In genomic region chr17:67381925-67382257, GRCh38 we compare ENCODE assay signal across 16 cellular contexts. TPM values are rescaled to one million over a fixed set of nuclear protein-coding genes. Genes with fewer than 3 reads are reported as not detected.
DNase-seq lines count a peak whose midpoint lies in the region; ATAC-seq, FAIRE-seq and TF ChIP-seq lines count a peak whose summit lies in the region.
"Had no signal": no experiment of that assay in that cellular context is flagged by ENCODE, and none has a peak within 500 bp of the region (broad histone marks: within the 10 kb centered on the region; RNA-seq: fewer than 3 reads in every experiment).

No MANE protein-coding gene starts in this region.

- peaks cover 58% of the 10 kb centered on the region for H3K4me1 Mint-ChIP-seq in CD4-positive, alpha-beta T cell (ENCODE audit: low read depth)

- no peak overlapping the region for H3K4me3 ChIP-seq in A549
- H3K4me3 ChIP-seq in GM12878 = peak overlapping the region; percentile 1; the same call in 1 of the 2 replicates
- H3K4me3 ChIP-seq in HepG2 (replicated peaks in 1 of 3; ENCODE audit: insufficient read depth in 1 of 3, low read depth in 2 of 3, low read length in 3 of 3) = no peak overlapping the region

- intact Hi-C loops in CD4-positive, alpha-beta T cell (cut with DNase I, micrococcal nuclease) = loop anchor here in 1 of 2 experiments (5.0 kb wide), 1 partner anchor 55 kb away; no protein-coding TSS in a partner anchor
- intact Hi-C loops in GM12878 (cut with micrococcal nuclease; ENCODE audit: unreplicated experiment) (no loop called here), HepG2 (cut with micrococcal nuclease; ENCODE audit: unreplicated experiment) (no loop called here)

- TF ChIP-seq CTCF in A549 (IDR thresholded peaks at IDR 0.05) (no peak), GM12878 (IDR thresholded peaks at IDR 0.05 in 2 of 3, conservative IDR thresholded peaks at IDR 0.05 in 1 of 3; ENCODE audit: control insufficient read depth in 2 of 3, extremely low read depth in 1 of 3, insufficient read depth in 1 of 3, low read depth in 3 of 3, low read length in 3 of 3) (no peak), HepG2 (CRISPR knock-in tag; IDR thresholded peaks at IDR 0.05) (no peak)
- TF ChIP-seq CTCF in CD4-positive, alpha-beta T cell (IDR thresholded peaks at IDR 0.05) = no peak

- H2AFZ ChIP-seq in GM12878 (ENCODE audit: control insufficient read depth, low read depth, low read length) (no peak overlapping the region; the same call in 1 of the 2 replicates), HepG2 (ENCODE audit: low read length) (no peak overlapping the region)

- H3K4me1 ChIP-seq in A549 (peaks cover 3% of the 10 kb centered on the region; the same call in 1 of the 3 replicates), GM12878 (ENCODE audit: control insufficient read depth, insufficient read depth, low read length) (no peaks in the 10 kb centered on the region; the same call in 1 of the 2 replicates), HepG2 (ENCODE audit: insufficient read depth, low read length) (peaks cover 20% of the 10 kb centered on the region)

- H3K9me3 ChIP-seq in A549 (no peaks in the 10 kb centered on the region; the same call in 2 of the 3 replicates), GM12878 (replicated peaks; ENCODE audit: control insufficient read depth, insufficient read depth, low read length) (no peaks in the 10 kb centered on the region; the same call in 2 of the 3 replicates), HepG2 (ENCODE audit: low read length) (no peaks in the 10 kb centered on the region)
- no peaks in the 10 kb centered on the region for H3K9me3 ChIP-seq in CD4-positive, alpha-beta T cell (ENCODE audit: control insufficient read depth, low read length)

- in situ Hi-C loops in GM12878 (cut with MboI) (loop anchor here (10.0 kb wide), 1 partner anchor 83 kb away; no protein-coding TSS in a partner anchor), HepG2 (cut with HindIII; ENCODE audit: extremely low pct_ligation_motif_present, low pct_unique_long_range_greater_than_20kb) (no loop called here)

- BruUV-seq in GM12878 (replicated peaks; lab: Mats Ljungman, UMichigan) (no TSS peak), HepG2 (replicated peaks; lab: Mats Ljungman, UMichigan) (no TSS peak)

- H4K20me1 ChIP-seq in GM12878 (ENCODE audit: control insufficient read depth, insufficient read depth) (no peaks in the 10 kb centered on the region), HepG2 (ENCODE audit: insufficient read depth, low read length) (no peaks in the 10 kb centered on the region)

- peaks cover 0 to 5% of the 10 kb centered on the region in 2 experiments; a peak in 2 of 4 replicates for H3K36me3 ChIP-seq in GM12878 (ENCODE audit: control insufficient read depth in 2 of 2, insufficient read depth in 2 of 2, low read length in 1 of 2)
- no peaks in the 10 kb centered on the region for H3K36me3 ChIP-seq in HepG2 (replicated peaks in 1 of 2; ENCODE audit: control insufficient read depth in 1 of 2, insufficient read depth in 2 of 2, low read length in 2 of 2)

- WGBS in A549 (ENCODE audit: missing lambda C conversion rate) = 61% methylated on average over 1 of the region's 1 CpG
- 84% methylated on average over 1 of the region's 1 CpG for WGBS in GM12878 (ENCODE audit: insufficient coverage, insufficient replicate concordance, low lambda C conversion rate, missing lambda C conversion rate)
- 30% methylated on average over 1 of the region's 1 CpG for WGBS in HepG2 (ENCODE audit: low lambda C conversion rate)

- H3K36me3 Mint-ChIP-seq in CD4-positive, alpha-beta T cell (ENCODE audit: low read depth) = peaks cover 58% of the 10 kb centered on the region

- H3K27ac ChIP-seq in A549 (no peak overlapping the region), GM12878 (ENCODE audit: control insufficient read depth, insufficient read depth) (no peak overlapping the region), HepG2 (ENCODE audit: extremely low read length, insufficient read depth, low read length) (no peak overlapping the region)
- no peak overlapping the region for H3K27ac ChIP-seq in CD4-positive, alpha-beta T cell (ENCODE audit: low read depth, low read length)

- H3K4me3 Mint-ChIP-seq in CD4-positive, alpha-beta T cell = peak overlapping the region; percentile 72

- H3K4me2 ChIP-seq in A549 (no peak overlapping the region), GM12878 (ENCODE audit: control insufficient read depth, insufficient read depth) (peak overlapping the region; percentile 71), HepG2 (ENCODE audit: low read depth, low read length) (no peak overlapping the region)

- TF ChIP-seq POLR2A in A549 (IDR thresholded peaks at IDR 0.05; ENCODE audit: low read length) (no peak), GM12878 (IDR thresholded peaks at IDR 0.05; ENCODE audit: low read depth, low read length) (no peak), HepG2 (IDR thresholded peaks at IDR 0.05; ENCODE audit: insufficient read depth in 1 of 2, low read depth in 2 of 2, low read length in 2 of 2) (no peak)

- POLR2A ChIA-PET in A549 (lab: Yijun Ruan, JAX) = no interaction called here
- POLR2A ChIA-PET in CD4-positive, alpha-beta T cell (lab: Charles Lee) = interaction anchor here (1.3 to 1.9 kb wide), 3 partner anchors 9 to 93 kb away, joined by 4 to 11 read pairs (median 6); no protein-coding TSS in a partner anchor
- POLR2A ChIA-PET in GM12878 (lab: Charles Lee) = interaction anchor here (0.7 kb wide), 2 partner anchors 93 to 340 kb away, joined by 3 to 4 read pairs; no protein-coding TSS in a partner anchor
- POLR2A ChIA-PET in HepG2 (lab: Yijun Ruan, JAX) = interaction anchor here (1.0 kb wide), 1 partner anchor 94 kb away, joined by 3 read pairs; no protein-coding TSS in a partner anchor

- H3K27me3 ChIP-seq in CD4-positive, alpha-beta T cell (ENCODE audit: control insufficient read depth, insufficient read depth, low read length) = no peaks in the 10 kb centered on the region
- H3K27me3 ChIP-seq in GM12878 (replicated peaks in 1 of 2; ENCODE audit: control insufficient read depth in 2 of 2, insufficient read depth in 2 of 2, low read length in 1 of 2) (no peaks in the 10 kb centered on the region), HepG2 (ENCODE audit: control insufficient read depth in 1 of 2, insufficient read depth in 2 of 2, low read length in 2 of 2) (no peaks in the 10 kb centered on the region)

- CTCF ChIA-PET in A549 (lab: Yijun Ruan, JAX) (interaction anchor here (0.6 to 22.8 kb wide), 3 partner anchors 94 to 110 kb away, joined by 3 to 323 read pairs (median 3); no protein-coding TSS in a partner anchor), GM12878 (lab: Yijun Ruan, JAX) (interaction anchor here (0.7 to 19.8 kb wide), 4 partner anchors 95 to 247 kb away, joined by 3 to 291 read pairs (median 4); no protein-coding TSS in a partner anchor), HepG2 (lab: Yijun Ruan, JAX; ENCODE audit: low intra/inter-chr PET ratio, low total read pairs) (no interaction called here)
- CTCF ChIA-PET in CD4-positive, alpha-beta T cell (lab: Charles Lee) = interaction anchor here (1.0 to 10.5 kb wide), 2 partner anchors 65 to 94 kb away, joined by 4 to 187 read pairs; no protein-coding TSS in a partner anchor

- FAIRE-seq in A549 (lab: Jason Lieb, UNC) (no peak), GM12878 (lab: Jason Lieb, UNC) (no peak), HepG2 (lab: Jason Lieb, UNC) (no peak)
- FAIRE-seq: bronchial epithelial cell had no signal

- peak overlapping the region; percentile 75 for H3K27ac Mint-ChIP-seq in CD4-positive, alpha-beta T cell

- SMC1A ChIA-PET in GM12878 (lab: Charles Lee; ENCODE audit: uncharacterized antibody, unreplicated experiment) = interaction anchor here (0.8 to 6.2 kb wide), 5 partner anchors 74 to 224 kb away, joined by 3 to 100 read pairs (median 3); no protein-coding TSS in a partner anchor

- TF ChIP-seq RAD21 in A549 (conservative IDR thresholded peaks at IDR 0.05 in 1 of 2, IDR thresholded peaks at IDR 0.05 in 1 of 2) = no peak
- TF ChIP-seq RAD21 in GM12878 (IDR thresholded peaks at IDR 0.05; ENCODE audit: insufficient read depth, low read depth, low read length) = no peak
- TF ChIP-seq RAD21 in HepG2 (CRISPR knock-in tag; IDR thresholded peaks at IDR 0.05) = no peak

- DNase-seq in A549 (ENCODE audit: low read depth in 1 of 2, low spot score in 1 of 2) (no peak), GM12878 (ENCODE audit: low read depth, low spot score) (no peak), HepG2 (ENCODE audit: low spot score) (no peak), glomerular visceral epithelial cell (ENCODE audit: extremely low spot score) (no peak), retina (no peak), dermis blood vessel endothelial cell (no peak)
- no peak for DNase-seq in CD4-positive, alpha-beta T cell
- no peak for DNase-seq in NK-92 treated with Interleukin-12 subunit alpha and Interleukin-12 subunit beta, amount 100 ng/mL, for 24 hours (lab: John Stamatoyannopoulos, UW)
- DNase-seq: KG1, left ventricle myocardium superior, NCI-H1092, NCI-H2029 treated with DMSO at 0.1 percent for 48 hours, NCI-H510A had no signal

- TF ChIP-seq EP300 in A549 (IDR thresholded peaks at IDR 0.05) = no peak
- TF ChIP-seq EP300 in GM12878 (IDR thresholded peaks at IDR 0.05; ENCODE audit: borderline replicate concordance in 1 of 2, control insufficient read depth in 1 of 2, low read depth in 2 of 2, low read length in 2 of 2) = no peak
- no peak for TF ChIP-seq EP300 in HepG2 (IDR thresholded peaks at IDR 0.05; ENCODE audit: low read depth in 2 of 2, low read length in 2 of 2)
- TF ChIP-seq EP300 in HepG2 (CRISPR knock-in tag; IDR thresholded peaks at IDR 0.05; ENCODE audit: borderline replicate concordance) = no peak

- H3K9me3 Mint-ChIP-seq in CD4-positive, alpha-beta T cell = no peaks in the 10 kb centered on the region

- H3K9ac ChIP-seq in GM12878 (ENCODE audit: control insufficient read depth, insufficient read depth, low read length) = no peak overlapping the region
- H3K9ac ChIP-seq in HepG2 (ENCODE audit: insufficient read depth, low read depth, low read length) = no peak overlapping the region

- H3K27me3 Mint-ChIP-seq in CD4-positive, alpha-beta T cell = no peaks in the 10 kb centered on the region

- ATAC-seq in A549 (no peak), GM12878 (no peak), HepG2 (no peak)
- ATAC-seq in CD4-positive, alpha-beta T cell (ENCODE audit: poor library complexity) = no peak
- ATAC-seq: esophagus mucosa, left ventricle myocardium superior, Right ventricle myocardium inferior had no signal

- RAD21 ChIA-PET in GM12878 (lab: Charles Lee; ENCODE audit: unreplicated experiment) = interaction anchor here (1.0 to 1.8 kb wide), 3 partner anchors 94 to 335 kb away, joined by 3 to 6 read pairs (median 6); partner anchors contain the start of gene NOL11

- peaks cover 77% of the 10 kb centered on the region for H3K79me2 ChIP-seq in GM12878 (ENCODE audit: control insufficient read depth, insufficient read depth, low read length)
- no peaks in the 10 kb centered on the region for H3K79me2 ChIP-seq in HepG2 (ENCODE audit: insufficient read depth, low read length)

RNA-seq across cellular contexts. Expression of gene PITPNC1, which starts 4.8 kb away (rescaled TPM):
- polyA plus RNA-seq in A549 (2011; rRNA removed) = 10.8 and 11.2 TPM in 2 replicates
- 2.4 and 3.1 TPM in 2 replicates for polyA plus RNA-seq in A549 (2012; cell fraction: cytosol; rRNA removed)
- 1.2 and 1.5 TPM in 2 replicates for polyA plus RNA-seq in A549 (2012; cell fraction: nucleus; rRNA removed)
- polyA plus RNA-seq in A549 (2017; fragmentation: RNase III; extraction: RNeasy Plus Mini Kit Qiagen cat#74134 plus additional on column Dnase treatment) = 3.1 to 3.9 TPM (median 3.7 TPM) in 3 replicates
- polyA minus RNA-seq in A549 (2011; rRNA and poly(A)+ RNA removed) = 5.5 and 10.7 TPM in 2 replicates
- 10 to 100 TPM; 80.2 to 83.4 TPM for total RNA-seq in CD4-positive, alpha-beta T cell
- total RNA-seq in GM12878 (2013; cell fraction: nucleolus; rRNA removed) = 66.8 and 74.2 TPM in 2 replicates
- 29.3 and 36.0 TPM in 2 replicates for total RNA-seq in GM12878 (2014; rRNA removed)
- 56.0 and 59.8 TPM in 2 replicates for total RNA-seq in GM12878 (2014; rRNA removed; fragmentation: Illumina TruSeq; extraction: Trizol)
- 57.1 and 62.4 TPM in 2 replicates for total RNA-seq in GM12878 (2021)
- polyA plus RNA-seq in GM12878 (2011; ENCODE audit: low read depth) = 31.7 TPM
- polyA plus RNA-seq in GM12878 (2011; rRNA removed) = 56.1 and 71.0 TPM in 2 replicates
- 33.6 and 48.4 TPM in 2 replicates for polyA plus RNA-seq in GM12878 (2011; cell fraction: cytosol; rRNA removed)
- polyA plus RNA-seq in GM12878 (2011; cell fraction: nucleus; rRNA removed) = 20.8 and 26.9 TPM in 2 replicates
- 44.8 and 50.5 TPM in 2 replicates for polyA plus RNA-seq in GM12878 (2012)
- polyA plus RNA-seq in GM12878 (2014; fragmentation: Illumina TruSeq; extraction: Trizol) = 60.9 and 84.9 TPM in 2 replicates
- polyA plus RNA-seq in GM12878 (2014; fragmentation: Nextera tagmentation; extraction: Ambion mirVana) = 10 to 100 TPM; 12.2 to 24.6 TPM
- polyA plus RNA-seq in GM12878 (2014; rRNA removed) = 27.0 and 27.2 TPM in 2 replicates
- polyA plus RNA-seq in GM12878 (2016; fragmentation: Nextera tagmentation; extraction: Ambion mirVana) = 10 to 100 TPM; 44.0 to 50.6 TPM
- 50.2 and 52.9 TPM in 2 replicates for polyA minus RNA-seq in GM12878 (2011; rRNA and poly(A)+ RNA removed)
- polyA minus RNA-seq in GM12878 (2011; cell fraction: cytosol; rRNA and poly(A)+ RNA removed) = 19.9 and 22.7 TPM in 2 replicates
- polyA minus RNA-seq in GM12878 (2011; cell fraction: nucleus; rRNA and poly(A)+ RNA removed) = 15.8 and 34.8 TPM in 2 replicates
- 3.7 and 4.1 TPM in 2 replicates for total RNA-seq in HepG2 (2016; rRNA removed; fragmentation: Illumina TruSeq; extraction: Trizol)
- total RNA-seq in HepG2 (2016; cell fraction: cytosol; rRNA removed; fragmentation: Illumina TruSeq; extraction: Trizol; ENCODE audit: low read depth) = 2.6 and 3.8 TPM in 2 replicates
- total RNA-seq in HepG2 (2016; cell fraction: insoluble cytoplasmic fraction; rRNA removed; fragmentation: Illumina TruSeq; extraction: Trizol) = 3.1 and 4.2 TPM in 2 replicates
- total RNA-seq in HepG2 (2016; cell fraction: membrane; rRNA removed; fragmentation: Illumina TruSeq; extraction: Trizol) = 5.9 and 7.2 TPM in 2 replicates
- 3.4 and 3.9 TPM in 2 replicates for total RNA-seq in HepG2 (2016; cell fraction: nucleus; rRNA removed; fragmentation: Illumina TruSeq; extraction: Trizol)
- 3.8 and 5.7 TPM in 2 replicates for polyA plus RNA-seq in HepG2 (2011; rRNA removed)
- polyA plus RNA-seq in HepG2 (2011; cell fraction: cytosol; rRNA removed) = 3.4 and 4.7 TPM in 2 replicates
- 1.5 and 1.9 TPM in 2 replicates for polyA plus RNA-seq in HepG2 (2011; cell fraction: nucleus; rRNA removed)
- polyA plus RNA-seq in HepG2 (2012) = 4.6 and 6.5 TPM in 2 replicates
- polyA plus RNA-seq in HepG2 (2016; cell fraction: cytosol; fragmentation: Illumina TruSeq; extraction: Trizol; ENCODE audit: low read depth) = 5.8 and 6.2 TPM in 2 replicates
- 4.8 and 6.5 TPM in 2 replicates for polyA plus RNA-seq in HepG2 (2016; cell fraction: insoluble cytoplasmic fraction; fragmentation: Illumina TruSeq; extraction: Trizol; ENCODE audit: low read depth)
- polyA plus RNA-seq in HepG2 (2016; cell fraction: membrane; fragmentation: Illumina TruSeq; extraction: Trizol; ENCODE audit: low read depth) = 8.3 and 9.8 TPM in 2 replicates
- polyA plus RNA-seq in HepG2 (2016; cell fraction: nucleus; fragmentation: Illumina TruSeq; extraction: Trizol; ENCODE audit: insufficient read depth, low read depth) = 4.8 and 6.1 TPM in 2 replicates
- 2.4 and 9.2 TPM in 2 replicates for polyA minus RNA-seq in HepG2 (2011; rRNA and poly(A)+ RNA removed; ENCODE audit: low replicate concordance)
- 3.4 and 3.7 TPM in 2 replicates for polyA minus RNA-seq in HepG2 (2011; cell fraction: cytosol; rRNA and poly(A)+ RNA removed)
- 5.8 and 7.1 TPM in 2 replicates for polyA minus RNA-seq in HepG2 (2011; cell fraction: nucleus; rRNA and poly(A)+ RNA removed)
- 28.6 and 32.0 TPM in 2 replicates for total RNA-seq in dermis blood vessel endothelial cell

RNA-seq across cellular contexts. Expression of gene PSMD12, which starts 15.5 kb away (rescaled TPM):
- polyA plus RNA-seq in A549 (2011; rRNA removed) (63.4 and 106 TPM in 2 replicates), A549 (2017; fragmentation: RNase III; extraction: RNeasy Plus Mini Kit Qiagen cat#74134 plus additional on column Dnase treatment) (104 to 126 TPM (median 106 TPM) in 3 replicates), GM12878 (2011; rRNA removed) (44.0 and 59.3 TPM in 2 replicates), GM12878 (2014; fragmentation: Illumina TruSeq; extraction: Trizol) (88.0 and 105 TPM in 2 replicates), GM12878 (2014; fragmentation: Nextera tagmentation; extraction: Ambion mirVana) (10 to 100 TPM; 21.2 to 33.0 TPM), GM12878 (2014; rRNA removed) (48.0 and 50.9 TPM in 2 replicates), GM12878 (2016; fragmentation: Nextera tagmentation; extraction: Ambion mirVana) (100 to 1,000 TPM; 139 to 149 TPM), HepG2 (2011; rRNA removed) (25.3 and 27.4 TPM in 2 replicates)
- 36.6 and 41.6 TPM in 2 replicates for polyA plus RNA-seq in A549 (2012; cell fraction: cytosol; rRNA removed)
- polyA plus RNA-seq in A549 (2012; cell fraction: nucleus; rRNA removed) = 15.5 and 18.5 TPM in 2 replicates
- 18.3 and 18.5 TPM in 2 replicates for polyA minus RNA-seq in A549 (2011; rRNA and poly(A)+ RNA removed)
- total RNA-seq in CD4-positive, alpha-beta T cell = 10 to 100 TPM; 49.3 to 52.5 TPM
- total RNA-seq in GM12878 (2013; cell fraction: nucleolus; rRNA removed) = 39.0 and 45.6 TPM in 2 replicates
- total RNA-seq in GM12878 (2014; rRNA removed) (19.8 and 21.4 TPM in 2 replicates), GM12878 (2014; rRNA removed; fragmentation: Illumina TruSeq; extraction: Trizol) (36.2 and 37.3 TPM in 2 replicates), GM12878 (2021) (51.5 and 53.5 TPM in 2 replicates), HepG2 (2016; rRNA removed; fragmentation: Illumina TruSeq; extraction: Trizol) (71.7 and 115 TPM in 2 replicates), dermis blood vessel endothelial cell (22.8 and 48.4 TPM in 2 replicates)
- polyA plus RNA-seq in GM12878 (2011; ENCODE audit: low read depth) = 16.5 TPM
- polyA plus RNA-seq in GM12878 (2011; cell fraction: cytosol; rRNA removed) = 16.3 and 17.9 TPM in 2 replicates
- 13.2 and 18.5 TPM in 2 replicates for polyA plus RNA-seq in GM12878 (2011; cell fraction: nucleus; rRNA removed)
- polyA plus RNA-seq in GM12878 (2012) = 35.3 and 36.4 TPM in 2 replicates
- polyA minus RNA-seq in GM12878 (2011; rRNA and poly(A)+ RNA removed) = 7.2 and 17.8 TPM in 2 replicates
- polyA minus RNA-seq in GM12878 (2011; cell fraction: cytosol; rRNA and poly(A)+ RNA removed) = 10.3 and 10.6 TPM in 2 replicates
- 7.9 and 18.6 TPM in 2 replicates for polyA minus RNA-seq in GM12878 (2011; cell fraction: nucleus; rRNA and poly(A)+ RNA removed)
- total RNA-seq in HepG2 (2016; cell fraction: cytosol; rRNA removed; fragmentation: Illumina TruSeq; extraction: Trizol; ENCODE audit: low read depth) = 7.4 and 12.1 TPM in 2 replicates
- 75.7 and 110 TPM in 2 replicates for total RNA-seq in HepG2 (2016; cell fraction: insoluble cytoplasmic fraction; rRNA removed; fragmentation: Illumina TruSeq; extraction: Trizol)
- 18.1 and 21.0 TPM in 2 replicates for total RNA-seq in HepG2 (2016; cell fraction: membrane; rRNA removed; fragmentation: Illumina TruSeq; extraction: Trizol)
- total RNA-seq in HepG2 (2016; cell fraction: nucleus; rRNA removed; fragmentation: Illumina TruSeq; extraction: Trizol) = 55.8 and 57.0 TPM in 2 replicates
- polyA plus RNA-seq in HepG2 (2011; cell fraction: cytosol; rRNA removed) = 15.9 and 21.9 TPM in 2 replicates
- 13.2 and 13.6 TPM in 2 replicates for polyA plus RNA-seq in HepG2 (2011; cell fraction: nucleus; rRNA removed)
- polyA plus RNA-seq in HepG2 (2012) = 54.8 and 61.8 TPM in 2 replicates
- polyA plus RNA-seq in HepG2 (2016; cell fraction: cytosol; fragmentation: Illumina TruSeq; extraction: Trizol; ENCODE audit: low read depth) = 10.3 and 10.9 TPM in 2 replicates
- 145 and 154 TPM in 2 replicates for polyA plus RNA-seq in HepG2 (2016; cell fraction: insoluble cytoplasmic fraction; fragmentation: Illumina TruSeq; extraction: Trizol; ENCODE audit: low read depth)
- 14.8 and 15.6 TPM in 2 replicates for polyA plus RNA-seq in HepG2 (2016; cell fraction: membrane; fragmentation: Illumina TruSeq; extraction: Trizol; ENCODE audit: low read depth)
- polyA plus RNA-seq in HepG2 (2016; cell fraction: nucleus; fragmentation: Illumina TruSeq; extraction: Trizol; ENCODE audit: insufficient read depth, low read depth) = 77.3 and 80.9 TPM in 2 replicates
- 7.5 and 11.6 TPM in 2 replicates for polyA minus RNA-seq in HepG2 (2011; rRNA and poly(A)+ RNA removed; ENCODE audit: low replicate concordance)
- polyA minus RNA-seq in HepG2 (2011; cell fraction: cytosol; rRNA and poly(A)+ RNA removed) = 26.6 and 26.8 TPM in 2 replicates
- polyA minus RNA-seq in HepG2 (2011; cell fraction: nucleus; rRNA and poly(A)+ RNA removed) = 50.7 and 56.8 TPM in 2 replicates
